In genomic region chr14:34368971-34369665, GRCh38 we compare ENCODE assay signal across 19 cellular contexts.
DNase-seq lines count a peak whose midpoint lies in the region; ATAC-seq and TF ChIP-seq lines count a peak whose summit lies in the region.
"Had no signal": no experiment of that assay in that cellular context is flagged by ENCODE, and none has a peak within 500 bp of the region (broad histone marks: within the 10 kb centered on the region; RNA-seq: fewer than 3 reads in every experiment).

No MANE protein-coding gene starts in this region.

- H3K27ac ChIP-seq in breast epithelium (peak overlapping the region; percentile 48 to 76), mucosa of rectum (ENCODE audit: low read depth in 2 of 2, low read length in 2 of 2) (peak overlapping the region; percentile 85)
- H3K27ac ChIP-seq: GM23248 had no signal

- no peak overlapping the region for H3K9ac ChIP-seq in mucosa of rectum (ENCODE audit: low read depth in 1 of 2, low read length in 2 of 2)
- H3K9ac ChIP-seq: GM23248 had no signal

- DNase-seq in CD14-positive monocyte (ENCODE audit: low spot score) (no peak), NCI-H2029 (lab: John Stamatoyannopoulos, UW) (peak; percentile 44), breast epithelium (ENCODE audit: low spot score in 2 of 2) (no peak), NCI-H146 (lab: John Stamatoyannopoulos, UW) (no peak), EL (no peak)
- DNase-seq in activated CD4-positive, alpha-beta T cell treated with anti-CD3 and anti-CD28 coated beads, Interleukin-2, amount 10 ng/mL, durations not matched to agents 24 days and 14 days: no peak
- DNase-seq: activated CD4-positive, alpha-beta T cell treated with anti-CD3 and anti-CD28 coated beads for 1 hour; activated effector memory CD4-positive, alpha-beta T cell treated with anti-CD3 and anti-CD28 coated beads, Interleukin-2, amount 50 U/mL, for 16 hours; amygdala; GDM1; hypothalamus; NCI-H1092; NCI-H2171; occipital lobe; right lobe of liver; SHP77 treated with DMSO at 0.1 percent for 48 hours had no signal

- H3K9me3 ChIP-seq in breast epithelium: no peaks in the 10 kb centered on the region
- no peaks in the 10 kb centered on the region for H3K9me3 ChIP-seq in mucosa of rectum (ENCODE audit: control insufficient read depth in 2 of 2, low read length in 2 of 2)
- H3K9me3 ChIP-seq: right lobe of liver had no signal

- H3K27ac Mint-ChIP-seq in CD14-positive monocyte: peak overlapping the region; percentile 87 to 98 (median 93)
- H3K27ac Mint-ChIP-seq in activated CD4-positive, alpha-beta T cell treated with anti-CD3 and anti-CD28 coated beads, Interleukin-2, amount 10 ng/mL, durations not matched to agents 24 days and 14 days: no peak overlapping the region

- no peak for TF ChIP-seq POLR2A in breast epithelium (IDR thresholded peaks at IDR 0.05)

- H3K4me1 ChIP-seq in breast epithelium (peaks cover 0 to 6% of the 10 kb centered on the region in 2 donors), mucosa of rectum (ENCODE audit: control insufficient read depth in 2 of 2, insufficient read depth in 2 of 2, low read length in 2 of 2) (peaks cover 4 to 32% of the 10 kb centered on the region in 2 donors)

- no peaks in the 10 kb centered on the region for H3K9me3 Mint-ChIP-seq in CD14-positive monocyte
- no peaks in the 10 kb centered on the region for H3K9me3 Mint-ChIP-seq in activated CD4-positive, alpha-beta T cell treated with anti-CD3 and anti-CD28 coated beads, Interleukin-2, amount 10 ng/mL, durations not matched to agents 24 days and 14 days

- H3K4me1 Mint-ChIP-seq in CD14-positive monocyte: peaks cover 73% of the 10 kb centered on the region
- no peaks in the 10 kb centered on the region for H3K4me1 Mint-ChIP-seq in activated CD4-positive, alpha-beta T cell treated with anti-CD3 and anti-CD28 coated beads, Interleukin-2, amount 10 ng/mL, durations not matched to agents 24 days and 14 days

- no peak for ATAC-seq in GM19467 (IDR thresholded peaks at IDR 0.05; ENCODE audit: unreplicated experiment)

- H3K27me3 ChIP-seq in breast epithelium (no peaks in the 10 kb centered on the region), mucosa of rectum (ENCODE audit: control insufficient read depth in 2 of 2, insufficient read depth in 2 of 2, low read length in 2 of 2) (no peaks in the 10 kb centered on the region)
- H3K27me3 ChIP-seq: right lobe of liver had no signal

- intact Hi-C loops in CD14-positive monocyte (cut with micrococcal nuclease) (no loop called here), breast epithelium (cut with DNase I; ENCODE audit: low total_unique reads) (no loop called here)
- intact Hi-C loops in activated CD4-positive, alpha-beta T cell treated with anti-CD3 and anti-CD28 coated beads, Interleukin-2, amount 10 ng/mL, durations not matched to agents 24 days and 14 days (cut with micrococcal nuclease): no loop called here

- H3K4me3 Mint-ChIP-seq in CD14-positive monocyte: peak overlapping the region in 1 of 2 donors; percentile 54
- H3K4me3 Mint-ChIP-seq in activated CD4-positive, alpha-beta T cell treated with anti-CD3 and anti-CD28 coated beads, Interleukin-2, amount 10 ng/mL, durations not matched to agents 24 days and 14 days: no peak overlapping the region

- peaks cover 0 to 2% (median 0%) of the 10 kb centered on the region in 3 donors for H3K27me3 Mint-ChIP-seq in CD14-positive monocyte (ENCODE audit: low read depth in 3 of 3)
- H3K27me3 Mint-ChIP-seq in activated CD4-positive, alpha-beta T cell treated with anti-CD3 and anti-CD28 coated beads, Interleukin-2, amount 10 ng/mL, durations not matched to agents 24 days and 14 days: peaks cover 12% of the 10 kb centered on the region

- H3K4me3 ChIP-seq in breast epithelium (no peak overlapping the region), mucosa of rectum (ENCODE audit: low read length in 2 of 2) (peak overlapping the region in 1 of 2 donors; percentile 10)
- H3K4me3 ChIP-seq: GM23248, right lobe of liver had no signal

- no peaks in the 10 kb centered on the region for H3K36me3 Mint-ChIP-seq in CD14-positive monocyte
- H3K36me3 Mint-ChIP-seq in activated CD4-positive, alpha-beta T cell treated with anti-CD3 and anti-CD28 coated beads, Interleukin-2, amount 10 ng/mL, durations not matched to agents 24 days and 14 days (ENCODE audit: low read depth): no peaks in the 10 kb centered on the region

- no peak for TF ChIP-seq CTCF in CD14-positive monocyte (IDR thresholded peaks at IDR 0.05)
- no peak for TF ChIP-seq CTCF in breast epithelium (IDR thresholded peaks at IDR 0.05)

- no peaks in the 10 kb centered on the region for H3K36me3 ChIP-seq in breast epithelium
- no peaks in the 10 kb centered on the region for H3K36me3 ChIP-seq in mucosa of rectum (ENCODE audit: control insufficient read depth in 2 of 2, insufficient read depth in 2 of 2, low read length in 2 of 2)
- H3K36me3 ChIP-seq: right lobe of liver had no signal
